Comparison of ENCODE assay signal across 10 cellular contexts in genomic region chr20:59159091-59159821, GRCh38. TPM values are rescaled to one million over a fixed set of nuclear protein-coding genes. Genes with fewer than 3 reads are reported as not detected.
DNase-seq lines count a peak whose midpoint lies in the region; ATAC-seq lines count a peak whose summit lies in the region.
"Had no signal": no experiment of that assay in that cellular context is flagged by ENCODE, and none has a peak within 500 bp of the region (broad histone marks: within the 10 kb centered on the region; RNA-seq: fewer than 3 reads in every experiment).

No MANE protein-coding gene starts in this region.

- intact Hi-C loops in posterior vena cava (cut with DNase I), result loop anchor here in 1 of 2 donors (5.0 kb wide), 1 partner anchor 867 kb away; no protein-coding TSS in a partner anchor

- peak; percentile 28 for ATAC-seq in esophagus mucosa

- H3K9me3 ChIP-seq in NT2/D1 (ENCODE audit: insufficient read depth, low read length), result no peaks in the 10 kb centered on the region
- H3K9me3 ChIP-seq: prostate gland had no signal

- H3K36me3 ChIP-seq in NT2/D1 (ENCODE audit: insufficient read depth, insufficient read length, low read length), result no peaks in the 10 kb centered on the region
- H3K36me3 ChIP-seq: cardiac muscle cell, prostate gland had no signal

- H3K4me1 ChIP-seq in NT2/D1 (ENCODE audit: insufficient read depth, insufficient read length), result peaks cover 4% of the 10 kb centered on the region
- H3K4me1 ChIP-seq: prostate gland had no signal

- H3K27me3 ChIP-seq in NT2/D1 (ENCODE audit: insufficient read depth, insufficient read length), result no peaks in the 10 kb centered on the region
- H3K27me3 ChIP-seq: cardiac muscle cell had no signal

- no peak overlapping the region for H3K9ac ChIP-seq in NT2/D1 (ENCODE audit: insufficient read length, low read depth)

- no peak overlapping the region for H3K4me3 ChIP-seq in NT2/D1 (ENCODE audit: insufficient read length, low read depth)
- H3K4me3 ChIP-seq: cardiac muscle cell, prostate gland had no signal

- peak; percentile 33 for DNase-seq in NT2/D1 (ENCODE audit: low read depth, low spot score)
- DNase-seq in activated CD8-positive, alpha-beta memory T cell treated with anti-CD3 and anti-CD28 coated beads, Interleukin-2, amount 50 U/mL, for 1 hour (ENCODE audit: extremely low read depth), result peak; percentile 74
- DNase-seq in stimulated activated naive CD4-positive, alpha-beta T cell treated with Interleukin-2 at 50 U/mL for 16 hours (lab: John Stamatoyannopoulos, UW), result peak; percentile 46
- no peak for DNase-seq in NCI-H446 treated with DMSO at 0.1 percent for 48 hours (lab: John Stamatoyannopoulos, UW)
- DNase-seq in posterior vena cava (ENCODE audit: low spot score), result no peak
- no peak for DNase-seq in OCI-M1 (lab: John Stamatoyannopoulos, UW)

RNA-seq across cellular contexts. Expression of gene ZNF831, which starts 4.4 kb away (rescaled TPM):
- total RNA-seq in esophagus mucosa (0.28 TPM), posterior vena cava (under 1 TPM; 0.37 to 0.57 TPM)
- total RNA-seq: cardiac muscle cell, H4 had no signal

Comparison
In these comparisons a context has a peak if more than half of its experiments do, and no peak if none do; other contexts are left out.
1. DNase-seq: peak in NT2/D1 (single experiment), activated CD8-positive, alpha-beta memory T cell treated with anti-CD3 and anti-CD28 coated beads, Interleukin-2, amount 50 U/mL, for 1 hour (single experiment) and stimulated activated naive CD4-positive, alpha-beta T cell treated with Interleukin-2 at 50 U/mL for 16 hours (single experiment); none in NCI-H446 treated with DMSO at 0.1 percent for 48 hours (single experiment), posterior vena cava (single experiment) and OCI-M1 (single experiment).